ENCODE assay signal across 11 cellular contexts in the genomic region with DNA sequence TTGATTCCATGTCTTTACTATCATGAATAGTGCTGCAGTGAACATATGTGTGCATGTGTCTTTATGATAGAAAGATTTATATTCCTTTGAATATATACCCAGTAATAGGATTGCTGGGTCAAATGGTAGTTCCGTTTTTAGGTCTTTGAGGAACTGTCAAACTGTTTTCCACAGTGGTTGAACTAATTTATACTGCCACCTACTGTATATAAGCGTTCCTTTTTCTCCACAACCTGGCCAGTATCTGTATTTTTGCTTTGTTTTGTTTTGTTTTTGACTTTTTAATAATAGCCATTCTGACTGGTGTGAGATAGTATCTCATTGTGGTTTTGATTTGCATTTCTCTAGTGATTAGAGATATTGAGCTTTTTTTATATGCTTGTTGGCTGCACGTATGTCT.
DNase-seq lines count a peak whose midpoint lies in the region; ATAC-seq and TF ChIP-seq lines count a peak whose summit lies in the region.
"Had no signal": no experiment of that assay in that cellular context is flagged by ENCODE, and none has a peak within 500 bp of the region (broad histone marks: within the 10 kb centered on the region; RNA-seq: fewer than 3 reads in every experiment).

No MANE protein-coding gene starts in this region.

- H3K27me3 ChIP-seq in GM23248 (replicated peaks; ENCODE audit: insufficient read depth), result no peaks in the 10 kb centered on the region

- H3K9me3 ChIP-seq in GM23248 (ENCODE audit: low read depth), result no peaks in the 10 kb centered on the region
- H3K9me3 ChIP-seq: Caco-2, SJCRH30 had no signal

- CTCF ChIA-PET in AG04449 (lab: Yijun Ruan, JAX), result no interaction called here

- H3K27ac Mint-ChIP-seq in activated naive CD4-positive, alpha-beta T cell treated with anti-CD3 and anti-CD28 coated beads, Interleukin-2, amount 50 U/mL, for 72 hours, result no peak overlapping the region

- TF ChIP-seq CTCF in AG04449 (IDR thresholded peaks at IDR 0.05; ENCODE audit: insufficient read depth, low read length, missing control alignments), result peak; percentile 31

- intact Hi-C loops in cardiac septum (cut with DNase I), result no loop called here

- no peaks in the 10 kb centered on the region for H3K79me2 ChIP-seq in GM23248 (ENCODE audit: insufficient read depth)

- H3K4me1 ChIP-seq in GM23248 (ENCODE audit: insufficient read depth), result no peaks in the 10 kb centered on the region
- H3K4me1 ChIP-seq: SJCRH30 had no signal

- H3K9ac ChIP-seq in GM23248, result no peak overlapping the region

- H3K36me3 Mint-ChIP-seq in activated naive CD4-positive, alpha-beta T cell treated with anti-CD3 and anti-CD28 coated beads, Interleukin-2, amount 50 U/mL, for 72 hours, result no peaks in the 10 kb centered on the region

- WGBS in GM23248 (ENCODE audit: low coverage in 1 of 2, low lambda C conversion rate in 2 of 2, missing lambda C conversion rate in 2 of 2), 2 experiments, result 3% methylated on average over 3 of the region's 3 CpGs

- no peak for DNase-seq in AG04449 (ENCODE audit: low read depth, low spot score)
- peak; percentile 32 for DNase-seq in GM23248
- peak; percentile 15 for DNase-seq in RPMI8226
- DNase-seq in foreskin melanocyte, result peak; percentile 38
- no peak for DNase-seq in activated naive CD4-positive, alpha-beta T cell treated with anti-CD3 and anti-CD28 coated beads, Interleukin-2, amount 50 U/mL, for 72 hours (ENCODE audit: low spot score in 2 of 2)
- DNase-seq in cardiac septum (ENCODE audit: low spot score), result no peak
- no peak for DNase-seq in NCI-H774 (lab: John Stamatoyannopoulos, UW)
- DNase-seq: Caco-2, mesenchymal stem cell had no signal

- H3K9me3 Mint-ChIP-seq in activated naive CD4-positive, alpha-beta T cell treated with anti-CD3 and anti-CD28 coated beads, Interleukin-2, amount 50 U/mL, for 72 hours, result peaks cover 0 to 4% of the 10 kb centered on the region in 2 donors

- H3K27ac ChIP-seq in GM23248, result no peak overlapping the region
- H3K27ac ChIP-seq: SJCRH30 had no signal

- H3K4me3 ChIP-seq in AG04449 (ENCODE audit: low read depth, low read length), result no peak overlapping the region
- no peak overlapping the region for H3K4me3 ChIP-seq in GM23248
- H3K4me3 ChIP-seq: SJCRH30 had no signal

- H3K4me2 ChIP-seq in GM23248 (ENCODE audit: unreplicated experiment), result no peak overlapping the region

- no peaks in the 10 kb centered on the region for H3K36me3 ChIP-seq in GM23248 (ENCODE audit: low read depth)
- H3K36me3 ChIP-seq: SJCRH30 had no signal

- ATAC-seq in HG03354 (IDR thresholded peaks at IDR 0.05; ENCODE audit: poor library complexity, severe bottlenecking, unreplicated experiment), result no peak
- ATAC-seq in activated naive CD4-positive, alpha-beta T cell treated with anti-CD3 and anti-CD28 coated beads, Interleukin-2, amount 50 U/mL, for 72 hours, result no peak

- H3K9me2 ChIP-seq in GM23248 (ENCODE audit: insufficient read depth), result no peaks in the 10 kb centered on the region

- H3F3A ChIP-seq in GM23248 (ENCODE audit: insufficient read depth), result no peaks in the 10 kb centered on the region

- H4K20me1 ChIP-seq in GM23248 (ENCODE audit: insufficient read depth), result no peaks in the 10 kb centered on the region

- H2AFZ ChIP-seq in GM23248, result peak overlapping the region; percentile 18; the same call in 1 of the 2 replicates

- POLR2A ChIA-PET in AG04449 (lab: Yijun Ruan, JAX), result no interaction called here

- in situ Hi-C loops in GM23248 (cut with MboI), result no loop called here

Comparison
In these comparisons a context has a peak if more than half of its experiments do, and no peak if none do; other contexts are left out.
1. DNase-seq: peak in GM23248 (single experiment), RPMI8226 (single experiment) and foreskin melanocyte (single experiment); none in AG04449 (single experiment), activated naive CD4-positive, alpha-beta T cell treated with anti-CD3 and anti-CD28 coated beads, Interleukin-2, amount 50 U/mL, for 72 hours (0 of 2), cardiac septum (single experiment) and NCI-H774 (single experiment).